9 cellular contexts compared by ENCODE assay signal in the genomic region with DNA sequence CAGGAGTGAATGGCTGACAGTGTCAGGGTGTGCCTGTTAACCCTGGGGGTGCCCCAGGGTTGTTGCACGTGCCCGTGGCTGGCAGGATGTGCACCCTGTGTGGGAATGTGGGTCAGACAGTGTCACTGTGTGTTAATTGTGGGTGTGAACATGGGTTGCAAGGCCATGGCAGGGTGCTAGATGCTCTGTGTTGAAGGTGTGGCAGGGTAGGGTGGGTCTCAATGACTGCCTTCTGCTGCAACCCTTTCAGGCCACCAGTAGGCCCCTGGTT. TPM values are rescaled to one million over a fixed set of nuclear protein-coding genes. Genes with fewer than 3 reads are reported as not detected.
A peak's percentile ranks its signal among the peaks of the same experiment; 100 is the strongest.
DNase-seq lines count a peak whose midpoint lies in the region; ATAC-seq, FAIRE-seq and TF ChIP-seq lines count a peak whose summit lies in the region.
"Had no signal": no experiment of that assay in that cellular context is flagged by ENCODE, and none has a peak within 500 bp of the region (broad histone marks: within the 10 kb centered on the region; RNA-seq: fewer than 3 reads in every experiment).

No MANE protein-coding gene starts in this region.

- H3K27ac ChIP-seq in ACC112 (ENCODE audit: low read depth, low read length) (peak overlapping the region; percentile 86), HepG2 (ENCODE audit: extremely low read length, insufficient read depth, low read length) (no peak overlapping the region)

- peak overlapping the region; percentile 100 for H3K4me2 ChIP-seq in HepG2 (ENCODE audit: low read depth, low read length)

- H3K9me3 Mint-ChIP-seq in activated naive CD4-positive, alpha-beta T cell treated with anti-CD3 and anti-CD28 coated beads, Interleukin-2, amount 50 U/mL, for 72 hours: no peaks in the 10 kb centered on the region

- no peak for TF ChIP-seq RAD21 in HepG2 (CRISPR knock-in tag; IDR thresholded peaks at IDR 0.05)

- H3K4me1 ChIP-seq in ACC112 (ENCODE audit: control insufficient read depth, insufficient read depth, low read length, unreplicated experiment) (peaks cover 53% of the 10 kb centered on the region), HepG2 (ENCODE audit: insufficient read depth, low read length) (peaks cover 59% of the 10 kb centered on the region)

- no peaks in the 10 kb centered on the region for H3K9me3 ChIP-seq in HepG2 (ENCODE audit: low read length)

- H3K4me3 ChIP-seq in ACC112 (ENCODE audit: low read depth, low read length) (peak overlapping the region; percentile 47), HepG2 (replicated peaks in 1 of 3; ENCODE audit: insufficient read depth in 1 of 3, low read depth in 2 of 3, low read length in 3 of 3) (peak overlapping the region in 1 of 3 experiments; percentile 76; a peak in 1 of 6 replicates)

- intact Hi-C loops in HepG2 (cut with micrococcal nuclease; ENCODE audit: unreplicated experiment): loop anchor here (1.0 to 5.0 kb wide), 2 partner anchors 17 to 546 kb away; partner anchors contain the start of gene AP5B1

- FAIRE-seq in HepG2 (lab: Jason Lieb, UNC): no peak

- TF ChIP-seq CTCF in HepG2 (CRISPR knock-in tag; IDR thresholded peaks at IDR 0.05): no peak

- CTCF ChIA-PET in HepG2 (lab: Yijun Ruan, JAX; ENCODE audit: low intra/inter-chr PET ratio, low total read pairs): interaction anchor here (1.2 to 3.4 kb wide), 5 partner anchors 16 to 105 kb away, joined by 4 to 68 read pairs (median 7); no protein-coding TSS in a partner anchor

- no peak for TF ChIP-seq POLR2A in HepG2 (IDR thresholded peaks at IDR 0.05; ENCODE audit: insufficient read depth in 1 of 2, low read depth in 2 of 2, low read length in 2 of 2)

- in situ Hi-C loops in HepG2 (cut with HindIII; ENCODE audit: extremely low pct_ligation_motif_present, low pct_unique_long_range_greater_than_20kb): loop anchor here (5.0 kb wide), 1 partner anchor 36 kb away; the partner anchor contains the start of gene TMEM151A

- H3K27me3 ChIP-seq in ACC112 (ENCODE audit: insufficient read depth, low read length): no peaks in the 10 kb centered on the region
- peaks cover 0 to 18% of the 10 kb centered on the region in 2 experiments; a peak in 3 of 5 replicates for H3K27me3 ChIP-seq in HepG2 (ENCODE audit: control insufficient read depth in 1 of 2, insufficient read depth in 2 of 2, low read length in 2 of 2)

- H4K20me1 ChIP-seq in HepG2 (ENCODE audit: insufficient read depth, low read length): no peaks in the 10 kb centered on the region

- POLR2A ChIA-PET in HepG2 (lab: Yijun Ruan, JAX): no interaction called here

- TF ChIP-seq EP300 in HepG2 (IDR thresholded peaks at IDR 0.05; ENCODE audit: low read depth in 2 of 2, low read length in 2 of 2): no peak
- TF ChIP-seq EP300 in HepG2 (CRISPR knock-in tag; IDR thresholded peaks at IDR 0.05; ENCODE audit: borderline replicate concordance): no peak

- BruUV-seq in HepG2 (replicated peaks; lab: Mats Ljungman, UMichigan): no TSS peak

- peak overlapping the region in 1 of 2 donors; percentile 50 for H3K27ac Mint-ChIP-seq in activated naive CD4-positive, alpha-beta T cell treated with anti-CD3 and anti-CD28 coated beads, Interleukin-2, amount 50 U/mL, for 72 hours

- ATAC-seq in HG02642 (IDR thresholded peaks at IDR 0.05; ENCODE audit: poor library complexity, unreplicated experiment): peak; percentile 7
- peak; percentile 32 to 51 for ATAC-seq in activated naive CD4-positive, alpha-beta T cell treated with anti-CD3 and anti-CD28 coated beads, Interleukin-2, amount 50 U/mL, for 72 hours
- ATAC-seq in HepG2: peak; percentile 20
- no peak for ATAC-seq in HG02973 (IDR thresholded peaks at IDR 0.05; ENCODE audit: unreplicated experiment)
- no peak for ATAC-seq in GM18519 (IDR thresholded peaks at IDR 0.05; ENCODE audit: low FRiP score, unreplicated experiment)

- no peak for DNase-seq in activated naive CD4-positive, alpha-beta T cell treated with anti-CD3 and anti-CD28 coated beads, Interleukin-2, amount 50 U/mL, for 72 hours (ENCODE audit: low spot score in 2 of 2)
- DNase-seq in HepG2 (ENCODE audit: low spot score) (no peak), OCI-M2 (lab: John Stamatoyannopoulos, UW; ENCODE audit: unreplicated experiment) (no peak), NCI-H146 (lab: John Stamatoyannopoulos, UW) (no peak)

- peak overlapping the region; percentile 53; the same call in 1 of the 2 replicates for H3K9ac ChIP-seq in HepG2 (ENCODE audit: insufficient read depth, low read depth, low read length)

- no peaks in the 10 kb centered on the region for H3K36me3 Mint-ChIP-seq in activated naive CD4-positive, alpha-beta T cell treated with anti-CD3 and anti-CD28 coated beads, Interleukin-2, amount 50 U/mL, for 72 hours

- H3K79me2 ChIP-seq in ACC112 (ENCODE audit: control insufficient read depth, insufficient read depth, low read length, unreplicated experiment): peaks cover 1% of the 10 kb centered on the region
- no peaks in the 10 kb centered on the region for H3K79me2 ChIP-seq in HepG2 (ENCODE audit: insufficient read depth, low read length)

- WGBS in HepG2 (ENCODE audit: low lambda C conversion rate): no CpG with 5 or more reads among the region's 2 CpGs

- H3K36me3 ChIP-seq in ACC112 (ENCODE audit: insufficient read depth, low read length) (peaks cover 6% of the 10 kb centered on the region; the same call in 1 of the 2 replicates), HepG2 (replicated peaks in 1 of 2; ENCODE audit: control insufficient read depth in 1 of 2, insufficient read depth in 2 of 2, low read length in 2 of 2) (no peaks in the 10 kb centered on the region)

- H2AFZ ChIP-seq in ACC112 (ENCODE audit: low read length, unreplicated experiment) (no peak overlapping the region), HepG2 (ENCODE audit: low read length) (no peak overlapping the region)

RNA-seq across cellular contexts. Expression of gene RIN1, which starts 8.3 kb away (rescaled TPM):
- 1 to 10 TPM; 2.6 to 4.9 TPM for total RNA-seq in activated naive CD4-positive, alpha-beta T cell treated with anti-CD3 and anti-CD28 coated beads, Interleukin-2, amount 50 U/mL, for 72 hours
- 3.9 and 4.1 TPM in 2 replicates for total RNA-seq in HepG2 (2016; rRNA removed; fragmentation: Illumina TruSeq; extraction: Trizol)
- 1.6 and 2.4 TPM in 2 replicates for total RNA-seq in HepG2 (2016; cell fraction: cytosol; rRNA removed; fragmentation: Illumina TruSeq; extraction: Trizol; ENCODE audit: low read depth)
- 3.5 and 4.5 TPM in 2 replicates for total RNA-seq in HepG2 (2016; cell fraction: insoluble cytoplasmic fraction; rRNA removed; fragmentation: Illumina TruSeq; extraction: Trizol)
- total RNA-seq in HepG2 (2016; cell fraction: membrane; rRNA removed; fragmentation: Illumina TruSeq; extraction: Trizol): 2.0 and 2.9 TPM in 2 replicates
- 3.5 TPM in 2 replicates for total RNA-seq in HepG2 (2016; cell fraction: nucleus; rRNA removed; fragmentation: Illumina TruSeq; extraction: Trizol)
- polyA plus RNA-seq in HepG2 (2011; rRNA removed): 2.4 and 4.2 TPM in 2 replicates
- 3.6 and 24.3 TPM in 2 replicates for polyA plus RNA-seq in HepG2 (2011; cell fraction: cytosol; rRNA removed)
- 13.9 and 17.2 TPM in 2 replicates for polyA plus RNA-seq in HepG2 (2011; cell fraction: nucleus; rRNA removed)
- polyA plus RNA-seq in HepG2 (2012): 3.3 TPM in 2 replicates
- 0.76 and 1.0 TPM in 2 replicates for polyA plus RNA-seq in HepG2 (2016; cell fraction: cytosol; fragmentation: Illumina TruSeq; extraction: Trizol; ENCODE audit: low read depth)
- 2.9 and 4.1 TPM in 2 replicates for polyA plus RNA-seq in HepG2 (2016; cell fraction: insoluble cytoplasmic fraction; fragmentation: Illumina TruSeq; extraction: Trizol; ENCODE audit: low read depth)
- 1.4 and 2.1 TPM in 2 replicates for polyA plus RNA-seq in HepG2 (2016; cell fraction: membrane; fragmentation: Illumina TruSeq; extraction: Trizol; ENCODE audit: low read depth)
- polyA plus RNA-seq in HepG2 (2016; cell fraction: nucleus; fragmentation: Illumina TruSeq; extraction: Trizol; ENCODE audit: insufficient read depth, low read depth): 8.7 and 9.1 TPM in 2 replicates
- polyA minus RNA-seq in HepG2 (2011; rRNA and poly(A)+ RNA removed; ENCODE audit: low replicate concordance): 6.2 and 14.2 TPM in 2 replicates
- polyA minus RNA-seq in HepG2 (2011; cell fraction: cytosol; rRNA and poly(A)+ RNA removed): 2.4 and 4.0 TPM in 2 replicates
- polyA minus RNA-seq in HepG2 (2011; cell fraction: nucleus; rRNA and poly(A)+ RNA removed): 2.0 and 2.4 TPM in 2 replicates

RNA-seq across cellular contexts. Expression of gene CD248, which starts 11.1 kb away (rescaled TPM):
- total RNA-seq in activated naive CD4-positive, alpha-beta T cell treated with anti-CD3 and anti-CD28 coated beads, Interleukin-2, amount 50 U/mL, for 72 hours: under 1 TPM; 0.31 to 0.36 TPM
- 0.20 and 0.35 TPM in 2 replicates for total RNA-seq in HepG2 (2016; rRNA removed; fragmentation: Illumina TruSeq; extraction: Trizol)
- total RNA-seq in HepG2 (2016; cell fraction: cytosol; rRNA removed; fragmentation: Illumina TruSeq; extraction: Trizol; ENCODE audit: low read depth): not detected in 2 replicates
- total RNA-seq in HepG2 (2016; cell fraction: insoluble cytoplasmic fraction; rRNA removed; fragmentation: Illumina TruSeq; extraction: Trizol): 0.09 and 0.35 TPM in 2 replicates
- total RNA-seq in HepG2 (2016; cell fraction: membrane; rRNA removed; fragmentation: Illumina TruSeq; extraction: Trizol): 0.06 TPM in 1 of 2 replicates, not detected in the other
- total RNA-seq in HepG2 (2016; cell fraction: nucleus; rRNA removed; fragmentation: Illumina TruSeq; extraction: Trizol): 0.37 and 0.44 TPM in 2 replicates
- 0.20 and 0.25 TPM in 2 replicates for polyA plus RNA-seq in HepG2 (2011; rRNA removed)
- polyA plus RNA-seq in HepG2 (2011; cell fraction: cytosol; rRNA removed): 0.23 and 0.32 TPM in 2 replicates
- polyA plus RNA-seq in HepG2 (2011; cell fraction: nucleus; rRNA removed): 0.80 and 0.85 TPM in 2 replicates
- polyA plus RNA-seq in HepG2 (2012): 0.51 and 1.1 TPM in 2 replicates
- 0.08 and 0.09 TPM in 2 replicates for polyA plus RNA-seq in HepG2 (2016; cell fraction: cytosol; fragmentation: Illumina TruSeq; extraction: Trizol; ENCODE audit: low read depth)
- polyA plus RNA-seq in HepG2 (2016; cell fraction: insoluble cytoplasmic fraction; fragmentation: Illumina TruSeq; extraction: Trizol; ENCODE audit: low read depth): 0.27 and 0.71 TPM in 2 replicates
- polyA plus RNA-seq in HepG2 (2016; cell fraction: membrane; fragmentation: Illumina TruSeq; extraction: Trizol; ENCODE audit: low read depth): 0.18 and 0.36 TPM in 2 replicates
- 2.6 and 2.7 TPM in 2 replicates for polyA plus RNA-seq in HepG2 (2016; cell fraction: nucleus; fragmentation: Illumina TruSeq; extraction: Trizol; ENCODE audit: insufficient read depth, low read depth)
- polyA minus RNA-seq in HepG2 (2011; rRNA and poly(A)+ RNA removed; ENCODE audit: low replicate concordance): 0.09 and 1.0 TPM in 2 replicates
- polyA minus RNA-seq in HepG2 (2011; cell fraction: cytosol; rRNA and poly(A)+ RNA removed): 0.40 and 0.88 TPM in 2 replicates
- polyA minus RNA-seq in HepG2 (2011; cell fraction: nucleus; rRNA and poly(A)+ RNA removed): 0.26 and 0.50 TPM in 2 replicates

RNA-seq across cellular contexts. Expression of gene BRMS1, which starts 16.9 kb away (rescaled TPM):
- 10 to 100 TPM; 32.1 to 33.5 TPM for total RNA-seq in activated naive CD4-positive, alpha-beta T cell treated with anti-CD3 and anti-CD28 coated beads, Interleukin-2, amount 50 U/mL, for 72 hours
- 55.7 and 63.1 TPM in 2 replicates for total RNA-seq in HepG2 (2016; rRNA removed; fragmentation: Illumina TruSeq; extraction: Trizol)
- total RNA-seq in HepG2 (2016; cell fraction: cytosol; rRNA removed; fragmentation: Illumina TruSeq; extraction: Trizol; ENCODE audit: low read depth): 15.1 and 18.0 TPM in 2 replicates
- total RNA-seq in HepG2 (2016; cell fraction: insoluble cytoplasmic fraction; rRNA removed; fragmentation: Illumina TruSeq; extraction: Trizol): 55.6 and 65.9 TPM in 2 replicates
- total RNA-seq in HepG2 (2016; cell fraction: membrane; rRNA removed; fragmentation: Illumina TruSeq; extraction: Trizol): 28.2 and 32.2 TPM in 2 replicates
- 23.2 and 25.5 TPM in 2 replicates for total RNA-seq in HepG2 (2016; cell fraction: nucleus; rRNA removed; fragmentation: Illumina TruSeq; extraction: Trizol)
- 15.8 and 16.8 TPM in 2 replicates for polyA plus RNA-seq in HepG2 (2011; rRNA removed)
- 15.3 and 20.1 TPM in 2 replicates for polyA plus RNA-seq in HepG2 (2011; cell fraction: cytosol; rRNA removed)
- polyA plus RNA-seq in HepG2 (2011; cell fraction: nucleus; rRNA removed): 19.9 and 20.4 TPM in 2 replicates
- 8.8 and 11.6 TPM in 2 replicates for polyA plus RNA-seq in HepG2 (2012)
- polyA plus RNA-seq in HepG2 (2016; cell fraction: cytosol; fragmentation: Illumina TruSeq; extraction: Trizol; ENCODE audit: low read depth): 11.6 and 12.3 TPM in 2 replicates
- 54.5 and 57.6 TPM in 2 replicates for polyA plus RNA-seq in HepG2 (2016; cell fraction: insoluble cytoplasmic fraction; fragmentation: Illumina TruSeq; extraction: Trizol; ENCODE audit: low read depth)
- 20.8 and 22.1 TPM in 2 replicates for polyA plus RNA-seq in HepG2 (2016; cell fraction: membrane; fragmentation: Illumina TruSeq; extraction: Trizol; ENCODE audit: low read depth)
- polyA plus RNA-seq in HepG2 (2016; cell fraction: nucleus; fragmentation: Illumina TruSeq; extraction: Trizol; ENCODE audit: insufficient read depth, low read depth): 38.8 and 42.9 TPM in 2 replicates
- polyA minus RNA-seq in HepG2 (2011; rRNA and poly(A)+ RNA removed; ENCODE audit: low replicate concordance): 8.1 and 30.0 TPM in 2 replicates
- polyA minus RNA-seq in HepG2 (2011; cell fraction: cytosol; rRNA and poly(A)+ RNA removed): 2.9 TPM in 2 replicates
- polyA minus RNA-seq in HepG2 (2011; cell fraction: nucleus; rRNA and poly(A)+ RNA removed): 4.2 and 5.5 TPM in 2 replicates

RNA-seq across cellular contexts. Expression of gene B4GAT1, which starts 19.5 kb away (rescaled TPM):
- 1 to 10 TPM; 6.5 to 8.9 TPM for total RNA-seq in activated naive CD4-positive, alpha-beta T cell treated with anti-CD3 and anti-CD28 coated beads, Interleukin-2, amount 50 U/mL, for 72 hours
- total RNA-seq in HepG2 (2016; rRNA removed; fragmentation: Illumina TruSeq; extraction: Trizol): 44.9 and 109 TPM in 2 replicates
- 15.0 and 17.3 TPM in 2 replicates for total RNA-seq in HepG2 (2016; cell fraction: cytosol; rRNA removed; fragmentation: Illumina TruSeq; extraction: Trizol; ENCODE audit: low read depth)
- total RNA-seq in HepG2 (2016; cell fraction: insoluble cytoplasmic fraction; rRNA removed; fragmentation: Illumina TruSeq; extraction: Trizol): 41.0 and 117 TPM in 2 replicates
- 35.2 and 38.9 TPM in 2 replicates for total RNA-seq in HepG2 (2016; cell fraction: membrane; rRNA removed; fragmentation: Illumina TruSeq; extraction: Trizol)
- 80.6 and 90.0 TPM in 2 replicates for total RNA-seq in HepG2 (2016; cell fraction: nucleus; rRNA removed; fragmentation: Illumina TruSeq; extraction: Trizol)
- 40.4 and 47.8 TPM in 2 replicates for polyA plus RNA-seq in HepG2 (2011; rRNA removed)
- 35.5 and 44.1 TPM in 2 replicates for polyA plus RNA-seq in HepG2 (2011; cell fraction: cytosol; rRNA removed)
- polyA plus RNA-seq in HepG2 (2011; cell fraction: nucleus; rRNA removed): 29.5 and 32.3 TPM in 2 replicates
- polyA plus RNA-seq in HepG2 (2012): 64.9 and 76.3 TPM in 2 replicates
- polyA plus RNA-seq in HepG2 (2016; cell fraction: cytosol; fragmentation: Illumina TruSeq; extraction: Trizol; ENCODE audit: low read depth): 13.3 and 16.5 TPM in 2 replicates
- polyA plus RNA-seq in HepG2 (2016; cell fraction: insoluble cytoplasmic fraction; fragmentation: Illumina TruSeq; extraction: Trizol; ENCODE audit: low read depth): 40.4 and 42.0 TPM in 2 replicates
- 25.2 and 28.0 TPM in 2 replicates for polyA plus RNA-seq in HepG2 (2016; cell fraction: membrane; fragmentation: Illumina TruSeq; extraction: Trizol; ENCODE audit: low read depth)
- 122 and 134 TPM in 2 replicates for polyA plus RNA-seq in HepG2 (2016; cell fraction: nucleus; fragmentation: Illumina TruSeq; extraction: Trizol; ENCODE audit: insufficient read depth, low read depth)
- 4.0 and 58.3 TPM in 2 replicates for polyA minus RNA-seq in HepG2 (2011; rRNA and poly(A)+ RNA removed; ENCODE audit: low replicate concordance)
- polyA minus RNA-seq in HepG2 (2011; cell fraction: cytosol; rRNA and poly(A)+ RNA removed): 26.4 and 32.5 TPM in 2 replicates
- 7.3 and 8.3 TPM in 2 replicates for polyA minus RNA-seq in HepG2 (2011; cell fraction: nucleus; rRNA and poly(A)+ RNA removed)

RNA-seq across cellular contexts. Expression of gene TMEM151A, which starts 36.3 kb away (rescaled TPM):
- not detected for total RNA-seq in activated naive CD4-positive, alpha-beta T cell treated with anti-CD3 and anti-CD28 coated beads, Interleukin-2, amount 50 U/mL, for 72 hours
- total RNA-seq in HepG2 (2016; rRNA removed; fragmentation: Illumina TruSeq; extraction: Trizol): 0.10 and 0.18 TPM in 2 replicates
- total RNA-seq in HepG2 (2016; cell fraction: cytosol; rRNA removed; fragmentation: Illumina TruSeq; extraction: Trizol; ENCODE audit: low read depth): 0.09 and 0.10 TPM in 2 replicates
- 0.09 and 0.13 TPM in 2 replicates for total RNA-seq in HepG2 (2016; cell fraction: insoluble cytoplasmic fraction; rRNA removed; fragmentation: Illumina TruSeq; extraction: Trizol)
- 0.10 and 0.15 TPM in 2 replicates for total RNA-seq in HepG2 (2016; cell fraction: membrane; rRNA removed; fragmentation: Illumina TruSeq; extraction: Trizol)
- total RNA-seq in HepG2 (2016; cell fraction: nucleus; rRNA removed; fragmentation: Illumina TruSeq; extraction: Trizol): 0.13 and 0.19 TPM in 2 replicates
- polyA plus RNA-seq in HepG2 (2011; rRNA removed): 0.33 and 0.48 TPM in 2 replicates
- 0.35 and 0.48 TPM in 2 replicates for polyA plus RNA-seq in HepG2 (2011; cell fraction: cytosol; rRNA removed)
- polyA plus RNA-seq in HepG2 (2011; cell fraction: nucleus; rRNA removed): 0.74 and 0.76 TPM in 2 replicates
- polyA plus RNA-seq in HepG2 (2012): 0.40 and 0.52 TPM in 2 replicates
- polyA plus RNA-seq in HepG2 (2016; cell fraction: cytosol; fragmentation: Illumina TruSeq; extraction: Trizol; ENCODE audit: low read depth): 0.07 TPM in 1 of 2 replicates, not detected in the other
- 0.14 and 0.15 TPM in 2 replicates for polyA plus RNA-seq in HepG2 (2016; cell fraction: insoluble cytoplasmic fraction; fragmentation: Illumina TruSeq; extraction: Trizol; ENCODE audit: low read depth)
- polyA plus RNA-seq in HepG2 (2016; cell fraction: membrane; fragmentation: Illumina TruSeq; extraction: Trizol; ENCODE audit: low read depth): 0.11 and 0.16 TPM in 2 replicates
- polyA plus RNA-seq in HepG2 (2016; cell fraction: nucleus; fragmentation: Illumina TruSeq; extraction: Trizol; ENCODE audit: insufficient read depth, low read depth): 0.17 and 0.18 TPM in 2 replicates
- polyA minus RNA-seq in HepG2 (2011; rRNA and poly(A)+ RNA removed; ENCODE audit: low replicate concordance): 0.09 and 1.0 TPM in 2 replicates
- polyA minus RNA-seq in HepG2 (2011; cell fraction: cytosol; rRNA and poly(A)+ RNA removed): 0.26 and 0.30 TPM in 2 replicates
- polyA minus RNA-seq in HepG2 (2011; cell fraction: nucleus; rRNA and poly(A)+ RNA removed): 0.62 and 0.77 TPM in 2 replicates
- total RNA-seq: T-helper 1 cell treated with Interleukin-12 subunit alpha and Interleukin-12 subunit beta and Interleukin-4 antibody, amounts not matched to agents 30 ng/mL and 1 ng/mL, for 36 hours had no signal

Comparison
In these comparisons a context has a peak if more than half of its experiments do, and no peak if none do; other contexts are left out.
1. ATAC-seq: peak in HG02642 (single experiment), activated naive CD4-positive, alpha-beta T cell treated with anti-CD3 and anti-CD28 coated beads, Interleukin-2, amount 50 U/mL, for 72 hours (2 of 2) and HepG2 (single experiment); none in HG02973 (single experiment) and GM18519 (single experiment).